ENCODE assay signal across 10 cellular contexts in genomic region chr4:83629945-83630684, GRCh38.
DNase-seq lines count a peak whose midpoint lies in the region; ATAC-seq, FAIRE-seq and TF ChIP-seq lines count a peak whose summit lies in the region.
"Had no signal": no experiment of that assay in that cellular context is flagged by ENCODE, and none has a peak within 500 bp of the region (broad histone marks: within the 10 kb centered on the region; RNA-seq: fewer than 3 reads in every experiment).

No MANE protein-coding gene starts in this region.

- no peaks in the 10 kb centered on the region for H3K9me3 Mint-ChIP-seq in activated T-helper 17 cell treated with anti-CD3 and anti-CD28 coated beads, Interleukin-2, amount 50 U/mL, for 72 hours

- DNase-seq in HL-60 (ENCODE audit: low read depth in 1 of 2, low spot score in 1 of 2) = peak; percentile 94 to 95
- DNase-seq in SKM-1 treated with dmso at 0.1 percent for 144 hours (lab: John Stamatoyannopoulos, UW; ENCODE audit: unreplicated experiment) = peak; percentile 92
- peak; percentile 71 for DNase-seq in glomerular endothelial cell (ENCODE audit: extremely low read depth, low read depth, low spot score)
- peak; percentile 98 for DNase-seq in small intestine
- DNase-seq in NCI-H526 (lab: John Stamatoyannopoulos, UW) = no peak
- no peak for DNase-seq in stimulated activated CD4-positive, alpha-beta T cell treated with anti-CD3 and anti-CD28 coated beads, Interleukin-2, amount 100 ng/mL, for 24 hours
- DNase-seq: activated T-cell treated with anti-CD3 and anti-CD28 coated beads, Interleukin-2, amount 50 U/mL, for 1 hour had no signal

- WGBS in small intestine, 3 donors = 10 to 37% (median 22%) methylated on average over 6 of the region's 6 CpGs

- H3K4me3 Mint-ChIP-seq in activated T-helper 17 cell treated with anti-CD3 and anti-CD28 coated beads, Interleukin-2, amount 50 U/mL, for 72 hours = no peak overlapping the region

- ATAC-seq in activated T-helper 17 cell treated with anti-CD3 and anti-CD28 coated beads, Interleukin-2, amount 50 U/mL, for 72 hours (replicated peaks) = no peak
- ATAC-seq in HG03457 (IDR thresholded peaks at IDR 0.05; ENCODE audit: unreplicated experiment) = no peak

- H3K27ac ChIP-seq in HL-60 (replicated peaks) (peak overlapping the region; percentile 48), small intestine (ENCODE audit: low read depth in 1 of 2, low read length in 1 of 2) (peak overlapping the region; percentile 46 to 86)

- H3K36me3 ChIP-seq in small intestine (ENCODE audit: control insufficient read depth in 2 of 2, insufficient read depth in 2 of 2, low read length in 2 of 2) = no peaks in the 10 kb centered on the region

- H3K36me3 Mint-ChIP-seq in activated T-helper 17 cell treated with anti-CD3 and anti-CD28 coated beads, Interleukin-2, amount 50 U/mL, for 72 hours (ENCODE audit: low read depth) = no peaks in the 10 kb centered on the region

- no peak for FAIRE-seq in small intestine (lab: Jason Lieb, UNC)
- FAIRE-seq: GM18507 had no signal

- no peak overlapping the region for H3K27ac Mint-ChIP-seq in activated T-helper 17 cell treated with anti-CD3 and anti-CD28 coated beads, Interleukin-2, amount 50 U/mL, for 72 hours

- H3K4me1 ChIP-seq in small intestine (ENCODE audit: control insufficient read depth in 2 of 2, insufficient read depth in 1 of 2, low read depth in 1 of 2, low read length in 1 of 2) = no peaks in the 10 kb centered on the region

- peaks cover 24% of the 10 kb centered on the region for H3K27me3 Mint-ChIP-seq in activated T-helper 17 cell treated with anti-CD3 and anti-CD28 coated beads, Interleukin-2, amount 50 U/mL, for 72 hours

- no peaks in the 10 kb centered on the region for H3K9me3 ChIP-seq in small intestine (ENCODE audit: control insufficient read depth, low read depth)

- TF ChIP-seq CTCF in HL-60 (IDR thresholded peaks at IDR 0.05; ENCODE audit: insufficient read depth, low read length) = no peak

- H3K27me3 ChIP-seq in HL-60 (ENCODE audit: insufficient read depth, poor library complexity, severe bottlenecking) = no peaks in the 10 kb centered on the region
- H3K27me3 ChIP-seq in small intestine (ENCODE audit: control insufficient read depth in 2 of 2, insufficient read depth in 2 of 2, low read length in 2 of 2) = no peaks in the 10 kb centered on the region

- H3K4me1 Mint-ChIP-seq in activated T-helper 17 cell treated with anti-CD3 and anti-CD28 coated beads, Interleukin-2, amount 50 U/mL, for 72 hours = no peaks in the 10 kb centered on the region

- H3K4me3 ChIP-seq in HL-60 (replicated peaks; ENCODE audit: insufficient read depth, low read length) (no peak overlapping the region), small intestine (ENCODE audit: low read depth in 1 of 2, low read length in 2 of 2) (no peak overlapping the region)

Comparison
In these comparisons a context has a peak if more than half of its experiments do, and no peak if none do; other contexts are left out.
1. DNase-seq: peak in HL-60 (2 of 2), SKM-1 treated with dmso at 0.1 percent for 144 hours (single experiment), glomerular endothelial cell (single experiment) and small intestine (single experiment); none in NCI-H526 (0 of 2) and stimulated activated CD4-positive, alpha-beta T cell treated with anti-CD3 and anti-CD28 coated beads, Interleukin-2, amount 100 ng/mL, for 24 hours (0 of 2).